Comparison of ENCODE assay signal across 1 cellular context in the genomic region with DNA sequence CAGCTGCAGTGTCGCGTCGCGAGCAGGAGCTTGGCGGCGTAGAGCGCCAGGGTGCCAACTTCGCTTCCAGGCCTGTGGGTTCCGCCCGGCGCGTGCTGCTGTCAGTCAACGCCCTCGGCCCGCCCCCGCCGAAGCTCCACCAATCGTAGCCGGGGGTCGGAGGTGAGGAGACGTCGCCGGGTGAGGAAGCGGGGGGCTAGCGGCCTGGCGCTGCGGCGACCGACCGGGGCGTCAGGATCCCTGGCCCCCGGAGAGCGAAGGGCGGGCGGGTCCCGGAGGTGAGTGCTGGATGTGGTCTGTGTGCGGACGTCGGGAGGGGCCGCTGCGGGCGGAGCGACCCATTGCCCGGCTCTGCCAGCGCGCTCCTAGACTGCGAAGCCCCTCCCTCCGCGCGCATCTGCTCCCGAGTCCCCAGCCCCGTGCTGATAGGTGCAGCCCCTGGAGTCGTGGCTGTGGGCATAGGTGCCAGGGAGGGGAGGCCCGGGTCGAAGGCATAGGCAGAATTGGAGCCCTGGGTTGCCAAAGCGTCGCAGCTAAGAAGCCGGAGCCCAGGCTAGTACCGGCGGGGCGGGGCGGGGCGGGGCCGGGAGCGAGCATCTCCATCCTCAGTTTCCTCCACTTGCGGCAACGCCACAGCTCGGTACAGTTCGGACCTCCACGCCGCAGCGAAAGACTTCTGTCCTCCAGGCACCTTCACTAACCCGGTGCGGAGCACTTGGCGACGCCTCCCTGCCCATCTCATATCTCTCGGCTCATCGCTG.
A peak's percentile ranks its signal among the peaks of the same experiment; 100 is the strongest.
TF ChIP-seq lines count a peak whose summit lies in the region.

A gene (plus strand): TSS at position 165 of the 761 bp plus-strand sequence. CDS start 6,386 bp downstream, outside the sequence.

TF ChIP-seq in HepG2, 621 proteins besides CTCF, POLR2A, EP300 and RAD21 (continued from another document and continues in another):
- TF ChIP-seq, protein P1, sequence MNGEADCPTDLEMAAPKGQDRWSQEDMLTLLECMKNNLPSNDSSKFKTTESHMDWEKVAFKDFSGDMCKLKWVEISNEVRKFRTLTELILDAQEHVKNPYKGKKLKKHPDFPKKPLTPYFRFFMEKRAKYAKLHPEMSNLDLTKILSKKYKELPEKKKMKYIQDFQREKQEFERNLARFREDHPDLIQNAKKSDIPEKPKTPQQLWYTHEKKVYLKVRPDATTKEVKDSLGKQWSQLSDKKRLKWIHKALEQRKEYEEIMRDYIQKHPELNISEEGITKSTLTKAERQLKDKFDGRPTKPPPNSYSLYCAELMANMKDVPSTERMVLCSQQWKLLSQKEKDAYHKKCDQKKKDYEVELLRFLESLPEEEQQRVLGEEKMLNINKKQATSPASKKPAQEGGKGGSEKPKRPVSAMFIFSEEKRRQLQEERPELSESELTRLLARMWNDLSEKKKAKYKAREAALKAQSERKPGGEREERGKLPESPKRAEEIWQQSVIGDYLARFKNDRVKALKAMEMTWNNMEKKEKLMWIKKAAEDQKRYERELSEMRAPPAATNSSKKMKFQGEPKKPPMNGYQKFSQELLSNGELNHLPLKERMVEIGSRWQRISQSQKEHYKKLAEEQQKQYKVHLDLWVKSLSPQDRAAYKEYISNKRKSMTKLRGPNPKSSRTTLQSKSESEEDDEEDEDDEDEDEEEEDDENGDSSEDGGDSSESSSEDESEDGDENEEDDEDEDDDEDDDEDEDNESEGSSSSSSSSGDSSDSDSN (CRISPR knock-in tag; IDR thresholded peaks at IDR 0.05), result peak; percentile 68
- TF ChIP-seq KLF15 (CRISPR knock-in tag; IDR thresholded peaks at IDR 0.05; ENCODE audit: borderline replicate concordance) (peak; percentile 69; the same call in 1 of the 2 replicates), SRSF9 (IDR thresholded peaks at IDR 0.05; ENCODE audit: borderline replicate concordance, insufficient read depth, low read depth, low read length, poor library complexity, severe bottlenecking) (no peak), TGIF2 (CRISPR knock-in tag; IDR thresholded peaks at IDR 0.05) (peak; percentile 58; the same call in 1 of the 2 replicates), ARNT2 (CRISPR knock-in tag; IDR thresholded peaks at IDR 0.05; ENCODE audit: low read depth) (peak; percentile 69), ZNF616 (CRISPR knock-in tag; IDR thresholded peaks at IDR 0.05; ENCODE audit: low read depth) (no peak), ZNF792 (CRISPR knock-in tag; IDR thresholded peaks at IDR 0.05) (peak; percentile 43; the same call in 1 of the 2 replicates), ZSCAN20 (CRISPR knock-in tag; IDR thresholded peaks at IDR 0.05; ENCODE audit: borderline replicate concordance) (no peak), GABPB1 (CRISPR knock-in tag; IDR thresholded peaks at IDR 0.05) (peak; percentile 86), TBX2 (CRISPR knock-in tag; IDR thresholded peaks at IDR 0.05; ENCODE audit: borderline replicate concordance) (peak; percentile 79), ZNF329 (CRISPR knock-in tag; IDR thresholded peaks at IDR 0.05; ENCODE audit: low read depth) (0 out of 2 replicates have a peak, but pooled peaks have one; percentile 64), PHF20 (CRISPR knock-in tag; IDR thresholded peaks at IDR 0.05) (peak; percentile 77), ZFY (CRISPR knock-in tag; IDR thresholded peaks at IDR 0.05) (peak; percentile 87), RAD51 (IDR thresholded peaks at IDR 0.05; ENCODE audit: borderline replicate concordance) (no peak), ARNTL (CRISPR knock-in tag; IDR thresholded peaks at IDR 0.05) (peak; percentile 73; the same call in 1 of the 2 replicates), ZNF10 (CRISPR knock-in tag; IDR thresholded peaks at IDR 0.05; ENCODE audit: borderline replicate concordance, low read depth) (no peak), ZNF709 (CRISPR knock-in tag; IDR thresholded peaks at IDR 0.05) (peak; percentile 65; the same call in 1 of the 2 replicates), RORA (CRISPR knock-in tag; IDR thresholded peaks at IDR 0.05) (no peak), ZNF558 (CRISPR knock-in tag; IDR thresholded peaks at IDR 0.05; ENCODE audit: borderline replicate concordance) (peak; percentile 88; the same call in 1 of the 2 replicates)
- TF ChIP-seq, protein P2, sequence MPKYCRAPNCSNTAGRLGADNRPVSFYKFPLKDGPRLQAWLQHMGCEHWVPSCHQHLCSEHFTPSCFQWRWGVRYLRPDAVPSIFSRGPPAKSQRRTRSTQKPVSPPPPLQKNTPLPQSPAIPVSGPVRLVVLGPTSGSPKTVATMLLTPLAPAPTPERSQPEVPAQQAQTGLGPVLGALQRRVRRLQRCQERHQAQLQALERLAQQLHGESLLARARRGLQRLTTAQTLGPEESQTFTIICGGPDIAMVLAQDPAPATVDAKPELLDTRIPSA (CRISPR knock-in tag; IDR thresholded peaks at IDR 0.05; ENCODE audit: borderline replicate concordance), result 0 out of 2 replicates have a peak, but pooled peaks have one; percentile 38
- TF ChIP-seq, protein P3, sequence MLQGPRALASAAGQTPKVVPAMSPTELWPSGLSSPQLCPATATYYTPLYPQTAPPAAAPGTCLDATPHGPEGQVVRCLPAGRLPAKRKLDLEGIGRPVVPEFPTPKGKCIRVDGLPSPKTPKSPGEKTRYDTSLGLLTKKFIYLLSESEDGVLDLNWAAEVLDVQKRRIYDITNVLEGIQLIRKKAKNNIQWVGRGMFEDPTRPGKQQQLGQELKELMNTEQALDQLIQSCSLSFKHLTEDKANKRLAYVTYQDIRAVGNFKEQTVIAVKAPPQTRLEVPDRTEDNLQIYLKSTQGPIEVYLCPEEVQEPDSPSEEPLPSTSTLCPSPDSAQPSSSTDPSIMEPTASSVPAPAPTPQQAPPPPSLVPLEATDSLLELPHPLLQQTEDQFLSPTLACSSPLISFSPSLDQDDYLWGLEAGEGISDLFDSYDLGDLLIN (CRISPR knock-in tag; IDR thresholded peaks at IDR 0.05; ENCODE audit: borderline replicate concordance), result peak; percentile 81; the same call in 1 of the 2 replicates
- TF ChIP-seq, protein P4, sequence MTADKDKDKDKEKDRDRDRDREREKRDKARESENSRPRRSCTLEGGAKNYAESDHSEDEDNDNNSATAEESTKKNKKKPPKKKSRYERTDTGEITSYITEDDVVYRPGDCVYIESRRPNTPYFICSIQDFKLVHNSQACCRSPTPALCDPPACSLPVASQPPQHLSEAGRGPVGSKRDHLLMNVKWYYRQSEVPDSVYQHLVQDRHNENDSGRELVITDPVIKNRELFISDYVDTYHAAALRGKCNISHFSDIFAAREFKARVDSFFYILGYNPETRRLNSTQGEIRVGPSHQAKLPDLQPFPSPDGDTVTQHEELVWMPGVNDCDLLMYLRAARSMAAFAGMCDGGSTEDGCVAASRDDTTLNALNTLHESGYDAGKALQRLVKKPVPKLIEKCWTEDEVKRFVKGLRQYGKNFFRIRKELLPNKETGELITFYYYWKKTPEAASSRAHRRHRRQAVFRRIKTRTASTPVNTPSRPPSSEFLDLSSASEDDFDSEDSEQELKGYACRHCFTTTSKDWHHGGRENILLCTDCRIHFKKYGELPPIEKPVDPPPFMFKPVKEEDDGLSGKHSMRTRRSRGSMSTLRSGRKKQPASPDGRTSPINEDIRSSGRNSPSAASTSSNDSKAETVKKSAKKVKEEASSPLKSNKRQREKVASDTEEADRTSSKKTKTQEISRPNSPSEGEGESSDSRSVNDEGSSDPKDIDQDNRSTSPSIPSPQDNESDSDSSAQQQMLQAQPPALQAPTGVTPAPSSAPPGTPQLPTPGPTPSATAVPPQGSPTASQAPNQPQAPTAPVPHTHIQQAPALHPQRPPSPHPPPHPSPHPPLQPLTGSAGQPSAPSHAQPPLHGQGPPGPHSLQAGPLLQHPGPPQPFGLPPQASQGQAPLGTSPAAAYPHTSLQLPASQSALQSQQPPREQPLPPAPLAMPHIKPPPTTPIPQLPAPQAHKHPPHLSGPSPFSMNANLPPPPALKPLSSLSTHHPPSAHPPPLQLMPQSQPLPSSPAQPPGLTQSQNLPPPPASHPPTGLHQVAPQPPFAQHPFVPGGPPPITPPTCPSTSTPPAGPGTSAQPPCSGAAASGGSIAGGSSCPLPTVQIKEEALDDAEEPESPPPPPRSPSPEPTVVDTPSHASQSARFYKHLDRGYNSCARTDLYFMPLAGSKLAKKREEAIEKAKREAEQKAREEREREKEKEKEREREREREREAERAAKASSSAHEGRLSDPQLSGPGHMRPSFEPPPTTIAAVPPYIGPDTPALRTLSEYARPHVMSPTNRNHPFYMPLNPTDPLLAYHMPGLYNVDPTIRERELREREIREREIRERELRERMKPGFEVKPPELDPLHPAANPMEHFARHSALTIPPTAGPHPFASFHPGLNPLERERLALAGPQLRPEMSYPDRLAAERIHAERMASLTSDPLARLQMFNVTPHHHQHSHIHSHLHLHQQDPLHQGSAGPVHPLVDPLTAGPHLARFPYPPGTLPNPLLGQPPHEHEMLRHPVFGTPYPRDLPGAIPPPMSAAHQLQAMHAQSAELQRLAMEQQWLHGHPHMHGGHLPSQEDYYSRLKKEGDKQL (CRISPR knock-in tag; IDR thresholded peaks at IDR 0.05; ENCODE audit: low read depth), result no peak
- TF ChIP-seq, protein P5, sequence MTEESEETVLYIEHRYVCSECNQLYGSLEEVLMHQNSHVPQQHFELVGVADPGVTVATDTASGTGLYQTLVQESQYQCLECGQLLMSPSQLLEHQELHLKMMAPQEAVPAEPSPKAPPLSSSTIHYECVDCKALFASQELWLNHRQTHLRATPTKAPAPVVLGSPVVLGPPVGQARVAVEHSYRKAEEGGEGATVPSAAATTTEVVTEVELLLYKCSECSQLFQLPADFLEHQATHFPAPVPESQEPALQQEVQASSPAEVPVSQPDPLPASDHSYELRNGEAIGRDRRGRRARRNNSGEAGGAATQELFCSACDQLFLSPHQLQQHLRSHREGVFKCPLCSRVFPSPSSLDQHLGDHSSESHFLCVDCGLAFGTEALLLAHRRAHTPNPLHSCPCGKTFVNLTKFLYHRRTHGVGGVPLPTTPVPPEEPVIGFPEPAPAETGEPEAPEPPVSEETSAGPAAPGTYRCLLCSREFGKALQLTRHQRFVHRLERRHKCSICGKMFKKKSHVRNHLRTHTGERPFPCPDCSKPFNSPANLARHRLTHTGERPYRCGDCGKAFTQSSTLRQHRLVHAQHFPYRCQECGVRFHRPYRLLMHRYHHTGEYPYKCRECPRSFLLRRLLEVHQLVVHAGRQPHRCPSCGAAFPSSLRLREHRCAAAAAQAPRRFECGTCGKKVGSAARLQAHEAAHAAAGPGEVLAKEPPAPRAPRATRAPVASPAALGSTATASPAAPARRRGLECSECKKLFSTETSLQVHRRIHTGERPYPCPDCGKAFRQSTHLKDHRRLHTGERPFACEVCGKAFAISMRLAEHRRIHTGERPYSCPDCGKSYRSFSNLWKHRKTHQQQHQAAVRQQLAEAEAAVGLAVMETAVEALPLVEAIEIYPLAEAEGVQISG (CRISPR knock-in tag; IDR thresholded peaks at IDR 0.05), result peak; percentile 31
- TF ChIP-seq, protein P6, sequence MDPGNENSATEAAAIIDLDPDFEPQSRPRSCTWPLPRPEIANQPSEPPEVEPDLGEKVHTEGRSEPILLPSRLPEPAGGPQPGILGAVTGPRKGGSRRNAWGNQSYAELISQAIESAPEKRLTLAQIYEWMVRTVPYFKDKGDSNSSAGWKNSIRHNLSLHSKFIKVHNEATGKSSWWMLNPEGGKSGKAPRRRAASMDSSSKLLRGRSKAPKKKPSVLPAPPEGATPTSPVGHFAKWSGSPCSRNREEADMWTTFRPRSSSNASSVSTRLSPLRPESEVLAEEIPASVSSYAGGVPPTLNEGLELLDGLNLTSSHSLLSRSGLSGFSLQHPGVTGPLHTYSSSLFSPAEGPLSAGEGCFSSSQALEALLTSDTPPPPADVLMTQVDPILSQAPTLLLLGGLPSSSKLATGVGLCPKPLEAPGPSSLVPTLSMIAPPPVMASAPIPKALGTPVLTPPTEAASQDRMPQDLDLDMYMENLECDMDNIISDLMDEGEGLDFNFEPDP (CRISPR knock-in tag; conservative IDR thresholded peaks at IDR 0.05), result 0 out of 2 replicates have a peak, but pooled peaks have one; percentile 44
- TF ChIP-seq, protein P7, sequence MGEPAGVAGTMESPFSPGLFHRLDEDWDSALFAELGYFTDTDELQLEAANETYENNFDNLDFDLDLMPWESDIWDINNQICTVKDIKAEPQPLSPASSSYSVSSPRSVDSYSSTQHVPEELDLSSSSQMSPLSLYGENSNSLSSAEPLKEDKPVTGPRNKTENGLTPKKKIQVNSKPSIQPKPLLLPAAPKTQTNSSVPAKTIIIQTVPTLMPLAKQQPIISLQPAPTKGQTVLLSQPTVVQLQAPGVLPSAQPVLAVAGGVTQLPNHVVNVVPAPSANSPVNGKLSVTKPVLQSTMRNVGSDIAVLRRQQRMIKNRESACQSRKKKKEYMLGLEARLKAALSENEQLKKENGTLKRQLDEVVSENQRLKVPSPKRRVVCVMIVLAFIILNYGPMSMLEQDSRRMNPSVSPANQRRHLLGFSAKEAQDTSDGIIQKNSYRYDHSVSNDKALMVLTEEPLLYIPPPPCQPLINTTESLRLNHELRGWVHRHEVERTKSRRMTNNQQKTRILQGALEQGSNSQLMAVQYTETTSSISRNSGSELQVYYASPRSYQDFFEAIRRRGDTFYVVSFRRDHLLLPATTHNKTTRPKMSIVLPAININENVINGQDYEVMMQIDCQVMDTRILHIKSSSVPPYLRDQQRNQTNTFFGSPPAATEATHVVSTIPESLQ (CRISPR knock-in tag; conservative IDR thresholded peaks at IDR 0.05), result no peak
- TF ChIP-seq, protein P8, sequence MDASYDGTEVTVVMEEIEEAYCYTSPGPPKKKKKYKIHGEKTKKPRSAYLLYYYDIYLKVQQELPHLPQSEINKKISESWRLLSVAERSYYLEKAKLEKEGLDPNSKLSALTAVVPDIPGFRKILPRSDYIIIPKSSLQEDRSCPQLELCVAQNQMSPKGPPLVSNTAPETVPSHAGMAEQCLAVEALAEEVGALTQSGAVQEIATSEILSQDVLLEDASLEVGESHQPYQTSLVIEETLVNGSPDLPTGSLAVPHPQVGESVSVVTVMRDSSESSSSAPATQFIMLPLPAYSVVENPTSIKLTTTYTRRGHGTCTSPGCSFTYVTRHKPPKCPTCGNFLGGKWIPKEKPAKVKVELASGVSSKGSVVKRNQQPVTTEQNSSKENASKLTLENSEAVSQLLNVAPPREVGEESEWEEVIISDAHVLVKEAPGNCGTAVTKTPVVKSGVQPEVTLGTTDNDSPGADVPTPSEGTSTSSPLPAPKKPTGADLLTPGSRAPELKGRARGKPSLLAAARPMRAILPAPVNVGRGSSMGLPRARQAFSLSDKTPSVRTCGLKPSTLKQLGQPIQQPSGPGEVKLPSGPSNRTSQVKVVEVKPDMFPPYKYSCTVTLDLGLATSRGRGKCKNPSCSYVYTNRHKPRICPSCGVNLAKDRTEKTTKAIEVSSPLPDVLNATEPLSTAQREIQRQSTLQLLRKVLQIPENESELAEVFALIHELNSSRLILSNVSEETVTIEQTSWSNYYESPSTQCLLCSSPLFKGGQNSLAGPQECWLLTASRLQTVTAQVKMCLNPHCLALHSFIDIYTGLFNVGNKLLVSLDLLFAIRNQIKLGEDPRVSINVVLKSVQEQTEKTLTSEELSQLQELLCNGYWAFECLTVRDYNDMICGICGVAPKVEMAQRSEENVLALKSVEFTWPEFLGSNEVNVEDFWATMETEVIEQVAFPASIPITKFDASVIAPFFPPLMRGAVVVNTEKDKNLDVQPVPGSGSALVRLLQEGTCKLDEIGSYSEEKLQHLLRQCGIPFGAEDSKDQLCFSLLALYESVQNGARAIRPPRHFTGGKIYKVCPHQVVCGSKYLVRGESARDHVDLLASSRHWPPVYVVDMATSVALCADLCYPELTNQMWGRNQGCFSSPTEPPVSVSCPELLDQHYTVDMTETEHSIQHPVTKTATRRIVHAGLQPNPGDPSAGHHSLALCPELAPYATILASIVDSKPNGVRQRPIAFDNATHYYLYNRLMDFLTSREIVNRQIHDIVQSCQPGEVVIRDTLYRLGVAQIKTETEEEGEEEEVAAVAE (CRISPR knock-in tag; IDR thresholded peaks at IDR 0.05; ENCODE audit: borderline replicate concordance), result peak; percentile 39; the same call in 1 of the 2 replicates
- TF ChIP-seq, protein P9, sequence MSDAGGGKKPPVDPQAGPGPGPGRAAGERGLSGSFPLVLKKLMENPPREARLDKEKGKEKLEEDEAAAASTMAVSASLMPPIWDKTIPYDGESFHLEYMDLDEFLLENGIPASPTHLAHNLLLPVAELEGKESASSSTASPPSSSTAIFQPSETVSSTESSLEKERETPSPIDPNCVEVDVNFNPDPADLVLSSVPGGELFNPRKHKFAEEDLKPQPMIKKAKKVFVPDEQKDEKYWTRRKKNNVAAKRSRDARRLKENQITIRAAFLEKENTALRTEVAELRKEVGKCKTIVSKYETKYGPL (CRISPR knock-in tag; IDR thresholded peaks at IDR 0.05), result peak; percentile 61; the same call in 1 of the 2 replicates
